15 cellular contexts compared by ENCODE assay signal in genomic region chr2:60413069-60413818, GRCh38.
DNase-seq lines count a peak whose midpoint lies in the region; ATAC-seq, FAIRE-seq and TF ChIP-seq lines count a peak whose summit lies in the region.
"Had no signal": no experiment of that assay in that cellular context is flagged by ENCODE, and none has a peak within 500 bp of the region (broad histone marks: within the 10 kb centered on the region; RNA-seq: fewer than 3 reads in every experiment).

No MANE protein-coding gene starts in this region.

- no peak for TF ChIP-seq POLR2A in GM12892 (IDR thresholded peaks at IDR 0.05; ENCODE audit: low read depth, low read length)

- H3K9me3 Mint-ChIP-seq in GM23338: peaks cover 11% of the 10 kb centered on the region

- peaks cover 50% of the 10 kb centered on the region for H3K4me1 ChIP-seq in GM23338 (ENCODE audit: insufficient read depth)

- peak; percentile 53 for FAIRE-seq in GM12892 (lab: Jason Lieb, UNC)

- H3K27me3 ChIP-seq in WERI-Rb-1 (ENCODE audit: insufficient read depth, low read depth, severe bottlenecking): no peaks in the 10 kb centered on the region
- H3K27me3 ChIP-seq in GM23338 (ENCODE audit: insufficient read depth): peaks cover 4% of the 10 kb centered on the region; the same call in 1 of the 2 replicates

- H3K36me3 Mint-ChIP-seq in GM23338 (ENCODE audit: low read depth): peaks cover 6% of the 10 kb centered on the region; the same call in 2 of the 3 replicates

- no peak for DNase-seq in GM12892 (ENCODE audit: insufficient read length)
- DNase-seq in WERI-Rb-1: peak; percentile 87
- no peak for DNase-seq in activated CD8-positive, alpha-beta memory T cell treated with anti-CD3 and anti-CD28 coated beads, Interleukin-2, amount 50 U/mL, for 48 hours
- no peak for DNase-seq in GM23338 (ENCODE audit: low spot score)
- no peak for DNase-seq in globus pallidus (ENCODE audit: low spot score)
- DNase-seq: activated CD8-positive, alpha-beta T cell treated with anti-CD3 and anti-CD28 coated beads, Interleukin-2, amount 10 ng/mL, durations not matched to agents 7 days and 5 days; activated naive CD4-positive, alpha-beta T cell treated with anti-CD3 and anti-CD28 coated beads, Interleukin-2, amount 50 U/mL, for 16 hours; cerebellar nuclear complex; islet precursor cell; KG1; nephron progenitor cell; T-helper 2 cell had no signal

- peaks cover 54% of the 10 kb centered on the region for H3K4me1 Mint-ChIP-seq in GM23338

- H3K4me3 Mint-ChIP-seq in GM23338: no peak overlapping the region
- H3K4me3 Mint-ChIP-seq: activated CD8-positive, alpha-beta T cell treated with anti-CD3 and anti-CD28 coated beads, Interleukin-2, amount 10 ng/mL, durations not matched to agents 7 days and 5 days; nephron progenitor cell had no signal

- H3K27me3 Mint-ChIP-seq in GM23338 (ENCODE audit: insufficient read depth, low read depth, poor library complexity): peaks cover 4% of the 10 kb centered on the region

- peak overlapping the region; percentile 69 for H3K27ac ChIP-seq in WERI-Rb-1
- no peak overlapping the region for H3K27ac ChIP-seq in GM23338 (ENCODE audit: low read depth)

- no peaks in the 10 kb centered on the region for H3K79me2 ChIP-seq in GM23338 (replicated peaks; ENCODE audit: insufficient read depth)

- no peak overlapping the region for H3K27ac Mint-ChIP-seq in GM23338
- H3K27ac Mint-ChIP-seq: activated CD8-positive, alpha-beta T cell treated with anti-CD3 and anti-CD28 coated beads, Interleukin-2, amount 10 ng/mL, durations not matched to agents 7 days and 5 days; nephron progenitor cell had no signal

- no peaks in the 10 kb centered on the region for H3F3A ChIP-seq in GM23338 (replicated peaks; ENCODE audit: low read depth)

- no peak overlapping the region for H2AFZ ChIP-seq in GM23338

- peak; percentile 36 for ATAC-seq in GM21381 (IDR thresholded peaks at IDR 0.05; ENCODE audit: unreplicated experiment)
- peak; percentile 45 for ATAC-seq in HG03159 (IDR thresholded peaks at IDR 0.05; ENCODE audit: unreplicated experiment)
- no peak for ATAC-seq in HG02938 (IDR thresholded peaks at IDR 0.05; ENCODE audit: unreplicated experiment)
- ATAC-seq in GM23338: no peak
- ATAC-seq: activated CD8-positive, alpha-beta T cell treated with anti-CD3 and anti-CD28 coated beads, Interleukin-2, amount 10 ng/mL, durations not matched to agents 7 days and 5 days had no signal

- H3K9me2 ChIP-seq in GM23338 (ENCODE audit: insufficient read depth): no peaks in the 10 kb centered on the region

- no peaks in the 10 kb centered on the region for H4K20me1 ChIP-seq in GM23338 (replicated peaks; ENCODE audit: insufficient read depth)

- peaks cover 3% of the 10 kb centered on the region for H3K9me3 ChIP-seq in WERI-Rb-1 (ENCODE audit: severe bottlenecking)

- TF ChIP-seq CTCF in WERI-Rb-1 (IDR thresholded peaks at IDR 0.05; ENCODE audit: low read depth, low read length): no peak
- TF ChIP-seq CTCF in GM23338 (conservative IDR thresholded peaks at IDR 0.05; ENCODE audit: low read depth in 2 of 2): no peak

- no peak overlapping the region for H3K4me2 ChIP-seq in GM23338

- H3K36me3 ChIP-seq in WERI-Rb-1 (no peaks in the 10 kb centered on the region), GM23338 (ENCODE audit: insufficient read depth) (no peaks in the 10 kb centered on the region)

- H3K4me3 ChIP-seq in WERI-Rb-1 (ENCODE audit: low read depth, low read length) (no peak overlapping the region), GM23338 (no peak overlapping the region)

TF ChIP-seq in GM23338, 12 proteins besides CTCF, POLR2A, EP300 and RAD21:
- TF ChIP-seq JUNB (IDR thresholded peaks at IDR 0.05; ENCODE audit: unreplicated experiment) (no peak), ZNF331 (CRISPR knock-in tag; IDR thresholded peaks at IDR 0.05; ENCODE audit: low read depth) (no peak), EZH2phosphoT487 (IDR thresholded peaks at IDR 0.05; ENCODE audit: unreplicated experiment) (no peak), ZNF114 (CRISPR knock-in tag; IDR thresholded peaks at IDR 0.05) (no peak), EZH2 (IDR thresholded peaks at IDR 0.05; ENCODE audit: low read depth, unreplicated experiment) (no peak), STAT1 (IDR thresholded peaks at IDR 0.05; ENCODE audit: unreplicated experiment) (no peak), CREB1 (CRISPR knock-in tag; IDR thresholded peaks at IDR 0.05; ENCODE audit: low read depth) (no peak), NANOG (IDR thresholded peaks at IDR 0.05; ENCODE audit: borderline replicate concordance) (no peak), POLR2AphosphoS5 (IDR thresholded peaks at IDR 0.05; ENCODE audit: low read depth) (no peak)
- TF ChIP-seq, protein P1, sequence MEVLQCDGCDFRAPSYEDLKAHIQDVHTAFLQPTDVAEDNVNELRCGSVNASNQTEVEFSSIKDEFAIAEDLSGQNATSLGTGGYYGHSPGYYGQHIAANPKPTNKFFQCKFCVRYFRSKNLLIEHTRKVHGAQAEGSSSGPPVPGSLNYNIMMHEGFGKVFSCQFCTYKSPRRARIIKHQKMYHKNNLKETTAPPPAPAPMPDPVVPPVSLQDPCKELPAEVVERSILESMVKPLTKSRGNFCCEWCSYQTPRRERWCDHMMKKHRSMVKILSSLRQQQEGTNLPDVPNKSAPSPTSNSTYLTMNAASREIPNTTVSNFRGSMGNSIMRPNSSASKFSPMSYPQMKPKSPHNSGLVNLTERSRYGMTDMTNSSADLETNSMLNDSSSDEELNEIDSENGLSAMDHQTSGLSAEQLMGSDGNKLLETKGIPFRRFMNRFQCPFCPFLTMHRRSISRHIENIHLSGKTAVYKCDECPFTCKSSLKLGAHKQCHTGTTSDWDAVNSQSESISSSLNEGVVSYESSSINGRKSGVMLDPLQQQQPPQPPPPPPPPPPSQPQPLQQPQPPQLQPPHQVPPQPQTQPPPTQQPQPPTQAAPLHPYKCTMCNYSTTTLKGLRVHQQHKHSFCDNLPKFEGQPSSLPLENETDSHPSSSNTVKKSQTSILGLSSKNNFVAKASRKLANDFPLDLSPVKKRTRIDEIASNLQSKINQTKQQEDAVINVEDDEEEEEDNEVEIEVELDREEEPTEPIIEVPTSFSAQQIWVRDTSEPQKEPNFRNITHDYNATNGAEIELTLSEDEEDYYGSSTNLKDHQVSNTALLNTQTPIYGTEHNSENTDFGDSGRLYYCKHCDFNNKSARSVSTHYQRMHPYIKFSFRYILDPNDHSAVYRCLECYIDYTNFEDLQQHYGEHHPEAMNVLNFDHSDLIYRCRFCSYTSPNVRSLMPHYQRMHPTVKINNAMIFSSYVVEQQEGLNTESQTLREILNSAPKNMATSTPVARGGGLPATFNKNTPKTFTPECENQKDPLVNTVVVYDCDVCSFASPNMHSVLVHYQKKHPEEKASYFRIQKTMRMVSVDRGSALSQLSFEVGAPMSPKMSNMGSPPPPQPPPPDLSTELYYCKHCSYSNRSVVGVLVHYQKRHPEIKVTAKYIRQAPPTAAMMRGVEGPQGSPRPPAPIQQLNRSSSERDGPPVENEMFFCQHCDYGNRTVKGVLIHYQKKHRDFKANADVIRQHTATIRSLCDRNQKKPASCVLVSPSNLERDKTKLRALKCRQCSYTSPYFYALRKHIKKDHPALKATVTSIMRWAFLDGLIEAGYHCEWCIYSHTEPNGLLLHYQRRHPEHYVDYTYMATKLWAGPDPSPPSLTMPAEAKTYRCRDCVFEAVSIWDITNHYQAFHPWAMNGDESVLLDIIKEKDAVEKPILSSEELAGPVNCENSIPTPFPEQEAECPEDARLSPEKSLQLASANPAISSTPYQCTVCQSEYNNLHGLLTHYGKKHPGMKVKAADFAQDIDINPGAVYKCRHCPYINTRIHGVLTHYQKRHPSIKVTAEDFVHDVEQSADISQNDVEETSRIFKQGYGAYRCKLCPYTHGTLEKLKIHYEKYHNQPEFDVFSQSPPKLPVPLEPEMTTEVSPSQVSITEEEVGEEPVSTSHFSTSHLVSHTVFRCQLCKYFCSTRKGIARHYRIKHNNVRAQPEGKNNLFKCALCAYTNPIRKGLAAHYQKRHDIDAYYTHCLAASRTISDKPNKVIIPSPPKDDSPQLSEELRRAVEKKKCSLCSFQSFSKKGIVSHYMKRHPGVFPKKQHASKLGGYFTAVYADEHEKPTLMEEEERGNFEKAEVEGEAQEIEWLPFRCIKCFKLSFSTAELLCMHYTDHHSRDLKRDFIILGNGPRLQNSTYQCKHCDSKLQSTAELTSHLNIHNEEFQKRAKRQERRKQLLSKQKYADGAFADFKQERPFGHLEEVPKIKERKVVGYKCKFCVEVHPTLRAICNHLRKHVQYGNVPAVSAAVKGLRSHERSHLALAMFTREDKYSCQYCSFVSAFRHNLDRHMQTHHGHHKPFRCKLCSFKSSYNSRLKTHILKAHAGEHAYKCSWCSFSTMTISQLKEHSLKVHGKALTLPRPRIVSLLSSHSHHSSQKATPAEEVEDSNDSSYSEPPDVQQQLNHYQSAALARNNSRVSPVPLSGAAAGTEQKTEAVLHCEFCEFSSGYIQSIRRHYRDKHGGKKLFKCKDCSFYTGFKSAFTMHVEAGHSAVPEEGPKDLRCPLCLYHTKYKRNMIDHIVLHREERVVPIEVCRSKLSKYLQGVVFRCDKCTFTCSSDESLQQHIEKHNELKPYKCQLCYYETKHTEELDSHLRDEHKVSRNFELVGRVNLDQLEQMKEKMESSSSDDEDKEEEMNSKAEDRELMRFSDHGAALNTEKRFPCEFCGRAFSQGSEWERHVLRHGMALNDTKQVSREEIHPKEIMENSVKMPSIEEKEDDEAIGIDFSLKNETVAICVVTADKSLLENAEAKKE (CRISPR knock-in tag; IDR thresholded peaks at IDR 0.05): no peak
- TF ChIP-seq, protein P2, sequence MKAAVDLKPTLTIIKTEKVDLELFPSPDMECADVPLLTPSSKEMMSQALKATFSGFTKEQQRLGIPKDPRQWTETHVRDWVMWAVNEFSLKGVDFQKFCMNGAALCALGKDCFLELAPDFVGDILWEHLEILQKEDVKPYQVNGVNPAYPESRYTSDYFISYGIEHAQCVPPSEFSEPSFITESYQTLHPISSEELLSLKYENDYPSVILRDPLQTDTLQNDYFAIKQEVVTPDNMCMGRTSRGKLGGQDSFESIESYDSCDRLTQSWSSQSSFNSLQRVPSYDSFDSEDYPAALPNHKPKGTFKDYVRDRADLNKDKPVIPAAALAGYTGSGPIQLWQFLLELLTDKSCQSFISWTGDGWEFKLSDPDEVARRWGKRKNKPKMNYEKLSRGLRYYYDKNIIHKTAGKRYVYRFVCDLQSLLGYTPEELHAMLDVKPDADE (IDR thresholded peaks at IDR 0.05): no peak

Comparison
In these comparisons a context has a peak if more than half of its experiments do, and no peak if none do; other contexts are left out.
1. ATAC-seq: peak in GM21381 (single experiment) and HG03159 (single experiment); none in HG02938 (single experiment) and GM23338 (single experiment).